11 cellular contexts compared by ENCODE assay signal in genomic region chr15:38378162-38378560, GRCh38.
DNase-seq lines count a peak whose midpoint lies in the region; ATAC-seq, FAIRE-seq and TF ChIP-seq lines count a peak whose summit lies in the region.
"Had no signal": no experiment of that assay in that cellular context is flagged by ENCODE, and none has a peak within 500 bp of the region (broad histone marks: within the 10 kb centered on the region; RNA-seq: fewer than 3 reads in every experiment).

No MANE protein-coding gene starts in this region.

- no peaks in the 10 kb centered on the region for H4K20me1 ChIP-seq in astrocyte (ENCODE audit: insufficient read depth, low read length)

- H3K27me3 ChIP-seq in astrocyte (ENCODE audit: insufficient read depth, low read length) (no peaks in the 10 kb centered on the region), gastroesophageal sphincter (no peaks in the 10 kb centered on the region), neuron (ENCODE audit: insufficient read depth, low read length) (no peaks in the 10 kb centered on the region), transverse colon (no peaks in the 10 kb centered on the region), endodermal cell (ENCODE audit: control insufficient read depth, insufficient read depth, low read length, poor library complexity, severe bottlenecking) (no peaks in the 10 kb centered on the region)
- H3K27me3 ChIP-seq in CD4-positive, alpha-beta T cell (ENCODE audit: control insufficient read depth, insufficient read depth, low read length), result peaks cover 30% of the 10 kb centered on the region

- no peaks in the 10 kb centered on the region for H3K4me1 ChIP-seq in astrocyte (ENCODE audit: insufficient read depth, low read length)
- H3K4me1 ChIP-seq in gastroesophageal sphincter, result peaks cover 0 to 25% (median 0%) of the 10 kb centered on the region in 3 donors
- peaks cover 4% of the 10 kb centered on the region for H3K4me1 ChIP-seq in neuron (ENCODE audit: insufficient read depth, low read length)
- H3K4me1 ChIP-seq in transverse colon, result peaks cover 0 to 10% (median 2%) of the 10 kb centered on the region in 4 donors
- no peaks in the 10 kb centered on the region for H3K4me1 ChIP-seq in endodermal cell (ENCODE audit: control insufficient read depth, insufficient read depth, low read length)

- CTCF ChIA-PET in CD4-positive, alpha-beta T cell (lab: Charles Lee), result no interaction called here

- H3K4me3 ChIP-seq in astrocyte (ENCODE audit: insufficient read depth, low read depth, low read length) (no peak overlapping the region), gastroesophageal sphincter (no peak overlapping the region), neuron (ENCODE audit: low read length) (no peak overlapping the region), transverse colon (no peak overlapping the region), endodermal cell (ENCODE audit: low read length) (no peak overlapping the region)

- peaks cover 2% of the 10 kb centered on the region for H3K36me3 Mint-ChIP-seq in astrocyte (ENCODE audit: low read depth, unreplicated experiment)
- H3K36me3 Mint-ChIP-seq in endodermal cell (ENCODE audit: low read depth), result no peaks in the 10 kb centered on the region
- H3K36me3 Mint-ChIP-seq in CD4-positive, alpha-beta T cell (ENCODE audit: low read depth), result no peaks in the 10 kb centered on the region
- H3K36me3 Mint-ChIP-seq: activated naive CD8-positive, alpha-beta T cell had no signal

- TF ChIP-seq CTCF in astrocyte (IDR thresholded peaks at IDR 0.05; ENCODE audit: insufficient read depth, low read depth, low read length) (no peak), gastroesophageal sphincter (IDR thresholded peaks at IDR 0.05) (no peak), transverse colon (IDR thresholded peaks at IDR 0.05) (no peak), endodermal cell (conservative IDR thresholded peaks at IDR 0.05) (no peak)
- no peak for TF ChIP-seq CTCF in CD4-positive, alpha-beta T cell (IDR thresholded peaks at IDR 0.05)

- H3K4me3 Mint-ChIP-seq in astrocyte (ENCODE audit: unreplicated experiment) (no peak overlapping the region), endodermal cell (no peak overlapping the region)
- H3K4me3 Mint-ChIP-seq in CD4-positive, alpha-beta T cell, result no peak overlapping the region
- H3K4me3 Mint-ChIP-seq: activated naive CD8-positive, alpha-beta T cell; stimulated activated naive CD8-positive, alpha-beta T cell treated with anti-CD3 and anti-CD28 coated beads, Interleukin-15, Interleukin-2, amounts not matched to agents 100 ng/mL and 50 ng/mL, for 24 hours had no signal

- TF ChIP-seq POLR2A in gastroesophageal sphincter (IDR thresholded peaks at IDR 0.05) (no peak), transverse colon (IDR thresholded peaks at IDR 0.05) (no peak)

- H3K36me3 ChIP-seq in astrocyte (ENCODE audit: insufficient read depth, low read length) (no peaks in the 10 kb centered on the region), gastroesophageal sphincter (no peaks in the 10 kb centered on the region), neuron (ENCODE audit: insufficient read depth, low read length) (no peaks in the 10 kb centered on the region), transverse colon (no peaks in the 10 kb centered on the region), endodermal cell (ENCODE audit: control insufficient read depth, insufficient read depth, low read length) (no peaks in the 10 kb centered on the region)

- no peak overlapping the region for H3K27ac ChIP-seq in astrocyte (ENCODE audit: low read depth, low read length)
- H3K27ac ChIP-seq in gastroesophageal sphincter, result no peak overlapping the region
- peak overlapping the region; percentile 24 to 62 (median 45) for H3K27ac ChIP-seq in transverse colon
- H3K27ac ChIP-seq in endodermal cell (ENCODE audit: low read depth, low read length), result no peak overlapping the region
- H3K27ac ChIP-seq in CD4-positive, alpha-beta T cell (ENCODE audit: low read depth, low read length), result no peak overlapping the region

- 15 to 28% methylated on average over 1 to 4 of the region's 10 CpGs for WGBS in gastroesophageal sphincter (ENCODE audit: low coverage in 1 of 2), 2 donors
- WGBS in transverse colon (ENCODE audit: low coverage in 1 of 2), 2 donors, result 33 to 37% methylated on average over 1 to 10 of the region's 10 CpGs
- WGBS in endodermal cell (ENCODE audit: insufficient coverage in 1 of 2, insufficient read length in 1 of 2), 2 experiments, result 92 to 93% methylated on average over 4 to 10 of the region's 10 CpGs

- H3K4me1 Mint-ChIP-seq in astrocyte (ENCODE audit: low read depth, unreplicated experiment) (peaks cover 11% of the 10 kb centered on the region), endodermal cell (peaks cover under 1% of the 10 kb centered on the region)
- no peaks in the 10 kb centered on the region for H3K4me1 Mint-ChIP-seq in CD4-positive, alpha-beta T cell (ENCODE audit: low read depth)

- H3K27ac Mint-ChIP-seq in astrocyte (ENCODE audit: unreplicated experiment), result no peak overlapping the region
- H3K27ac Mint-ChIP-seq in endodermal cell, result no peak overlapping the region
- H3K27ac Mint-ChIP-seq in CD4-positive, alpha-beta T cell, result no peak overlapping the region
- H3K27ac Mint-ChIP-seq: activated naive CD8-positive, alpha-beta T cell; stimulated activated naive CD8-positive, alpha-beta T cell treated with anti-CD3 and anti-CD28 coated beads, Interleukin-15, Interleukin-2, amounts not matched to agents 100 ng/mL and 50 ng/mL, for 24 hours had no signal

- H3K9me3 Mint-ChIP-seq in astrocyte (ENCODE audit: unreplicated experiment) (no peaks in the 10 kb centered on the region), endodermal cell (no peaks in the 10 kb centered on the region)
- H3K9me3 Mint-ChIP-seq in CD4-positive, alpha-beta T cell, result no peaks in the 10 kb centered on the region
- H3K9me3 Mint-ChIP-seq: stimulated activated naive CD8-positive, alpha-beta T cell treated with anti-CD3 and anti-CD28 coated beads, Interleukin-15, Interleukin-2, amounts not matched to agents 100 ng/mL and 50 ng/mL, for 24 hours had no signal

- no peak overlapping the region for H2AFZ ChIP-seq in astrocyte (ENCODE audit: low read depth, low read length)
- H2AFZ ChIP-seq in neuron (ENCODE audit: low read depth, low read length), result peak overlapping the region; percentile 23

- intact Hi-C loops in transverse colon (cut with DNase I; ENCODE audit: low total_unique reads), result no loop called here
- intact Hi-C loops in CD4-positive, alpha-beta T cell (cut with DNase I, micrococcal nuclease), result no loop called here

- no peaks in the 10 kb centered on the region for H3K79me2 ChIP-seq in astrocyte (ENCODE audit: insufficient read depth, low read length)

- POLR2A ChIA-PET in CD4-positive, alpha-beta T cell (lab: Charles Lee), result no interaction called here

- TF ChIP-seq EP300 in gastroesophageal sphincter (IDR thresholded peaks at IDR 0.05) (no peak), transverse colon (IDR thresholded peaks at IDR 0.05; ENCODE audit: low read depth) (no peak)

- ATAC-seq in gastroesophageal sphincter (peak; percentile 34), GM21717 (IDR thresholded peaks at IDR 0.05; ENCODE audit: unreplicated experiment) (no peak)
- ATAC-seq in CD4-positive, alpha-beta T cell (ENCODE audit: poor library complexity), result no peak

- H3K27me3 Mint-ChIP-seq in astrocyte (ENCODE audit: low read depth, unreplicated experiment) (no peaks in the 10 kb centered on the region), endodermal cell (ENCODE audit: insufficient read depth) (no peaks in the 10 kb centered on the region)
- H3K27me3 Mint-ChIP-seq in CD4-positive, alpha-beta T cell, result peaks cover 60% of the 10 kb centered on the region

- FAIRE-seq in astrocyte (lab: Jason Lieb, UNC), result no peak

- peak overlapping the region; percentile 11 for H3K4me2 ChIP-seq in astrocyte (ENCODE audit: low read length)

- no peak overlapping the region for H3K9ac ChIP-seq in astrocyte (ENCODE audit: low read length)
- H3K9ac ChIP-seq in endodermal cell (ENCODE audit: extremely low read depth, low read length, poor library complexity, severe bottlenecking), result no peak overlapping the region

- H3K9me3 ChIP-seq in astrocyte (ENCODE audit: insufficient read depth, low read depth, low read length) (no peaks in the 10 kb centered on the region), gastroesophageal sphincter (no peaks in the 10 kb centered on the region), neuron (ENCODE audit: low read length) (no peaks in the 10 kb centered on the region), transverse colon (no peaks in the 10 kb centered on the region), endodermal cell (ENCODE audit: control insufficient read depth, low read length) (no peaks in the 10 kb centered on the region)
- no peaks in the 10 kb centered on the region for H3K9me3 ChIP-seq in CD4-positive, alpha-beta T cell (ENCODE audit: control insufficient read depth, low read length)

- in situ Hi-C loops in transverse colon (cut with MboI; ENCODE audit: low pct_ligation_motif_present in 1 of 4, low pct_unique_long_range_greater_than_20kb in 1 of 4, low sequenced_read_pairs in 3 of 4), result no loop called here

- DNase-seq in astrocyte (ENCODE audit: low read depth) (peak; percentile 18), transverse colon (peak; percentile 11), SIG-M5 treated with dmso at 0.1 percent for 504 hours (lab: John Stamatoyannopoulos, UW; ENCODE audit: unreplicated experiment) (no peak), endodermal cell (no peak)
- DNase-seq in CD4-positive, alpha-beta T cell, result no peak
- DNase-seq: DND-41 had no signal

Comparison
In these comparisons a context has a peak if more than half of its experiments do, and no peak if none do; other contexts are left out.
1. DNase-seq: peak in astrocyte (single experiment) and transverse colon (single experiment); none in SIG-M5 treated with dmso at 0.1 percent for 504 hours (single experiment), endodermal cell (single experiment) and CD4-positive, alpha-beta T cell (0 of 10).
2. H3K27ac ChIP-seq: peak in transverse colon (4 of 4); none in astrocyte (single experiment), gastroesophageal sphincter (0 of 4), endodermal cell (single experiment) and CD4-positive, alpha-beta T cell (single experiment).